In the genomic region with DNA sequence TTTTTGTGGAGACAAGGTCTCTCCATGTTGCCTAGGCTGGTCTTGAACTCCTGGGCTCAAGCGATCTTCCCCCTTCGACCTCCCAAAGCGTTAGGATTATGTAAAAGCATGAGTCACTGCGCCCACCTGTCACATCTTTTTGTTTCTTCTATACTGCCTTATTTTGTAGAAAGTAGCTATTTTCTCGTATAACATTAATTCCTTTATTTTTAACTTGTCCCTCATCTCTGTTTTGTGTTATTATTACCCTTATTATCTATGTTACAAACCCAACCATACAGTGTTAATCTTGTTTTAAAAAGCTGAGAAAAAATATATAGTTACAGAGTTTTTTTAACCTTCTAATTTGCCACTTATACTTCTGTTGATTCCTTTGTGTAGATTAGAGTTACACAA, we compare ENCODE assay signal across 1 cellular context.
A peak's percentile ranks its signal among the peaks of the same experiment; 100 is the strongest.
TF ChIP-seq lines count a peak whose summit lies in the region.

No MANE protein-coding gene starts in this region.

TF ChIP-seq in K562, 482 proteins besides CTCF, POLR2A, EP300 and RAD21 (continued from another document):
- TF ChIP-seq, protein P1, sequence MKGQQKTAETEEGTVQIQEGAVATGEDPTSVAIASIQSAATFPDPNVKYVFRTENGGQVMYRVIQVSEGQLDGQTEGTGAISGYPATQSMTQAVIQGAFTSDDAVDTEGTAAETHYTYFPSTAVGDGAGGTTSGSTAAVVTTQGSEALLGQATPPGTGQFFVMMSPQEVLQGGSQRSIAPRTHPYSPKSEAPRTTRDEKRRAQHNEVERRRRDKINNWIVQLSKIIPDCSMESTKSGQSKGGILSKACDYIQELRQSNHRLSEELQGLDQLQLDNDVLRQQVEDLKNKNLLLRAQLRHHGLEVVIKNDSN (CRISPR knock-in tag; IDR thresholded peaks at IDR 0.05) = no peak
- TF ChIP-seq, protein P2, sequence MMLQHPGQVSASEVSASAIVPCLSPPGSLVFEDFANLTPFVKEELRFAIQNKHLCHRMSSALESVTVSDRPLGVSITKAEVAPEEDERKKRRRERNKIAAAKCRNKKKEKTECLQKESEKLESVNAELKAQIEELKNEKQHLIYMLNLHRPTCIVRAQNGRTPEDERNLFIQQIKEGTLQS (IDR thresholded peaks at IDR 0.05) = peak; percentile 50; the same call in 1 of the 2 replicates
- TF ChIP-seq, protein P2 (CRISPR knock-in tag; conservative IDR thresholded peaks at IDR 0.05) = no peak
